In the genomic region with DNA sequence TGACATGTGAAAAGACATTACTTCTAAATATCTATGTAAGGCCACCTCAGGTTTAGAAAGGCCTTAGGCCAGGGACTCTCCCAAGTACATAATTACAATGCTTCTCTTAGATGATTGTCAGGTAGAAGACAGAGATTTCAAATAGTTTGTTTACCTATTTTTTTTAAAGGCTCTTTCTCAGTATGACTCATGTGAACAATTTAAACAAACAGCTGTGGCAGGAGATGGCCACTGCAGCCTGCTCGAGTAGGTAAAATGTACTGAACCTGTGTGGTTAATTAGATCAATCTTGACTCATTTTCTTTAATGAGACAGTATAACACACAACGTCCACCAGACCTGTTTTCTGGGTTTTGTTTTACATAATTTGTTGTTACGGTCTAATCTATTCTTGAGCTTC, we compare ENCODE assay signal across 8 cellular contexts. TPM values are rescaled to one million over a fixed set of nuclear protein-coding genes. Genes with fewer than 3 reads are reported as not detected.
A peak's percentile ranks its signal among the peaks of the same experiment; 100 is the strongest.
DNase-seq lines count a peak whose midpoint lies in the region; ATAC-seq, FAIRE-seq and TF ChIP-seq lines count a peak whose summit lies in the region.

No MANE protein-coding gene starts in this region.

- no peaks in the 10 kb centered on the region for H3K27me3 Mint-ChIP-seq in activated naive CD8-positive, alpha-beta T cell treated with anti-CD3 and anti-CD28 coated beads, Interleukin-2, amount 10 ng/mL, durations not matched to agents 7 days and 5 days

- no peak for FAIRE-seq in kidney (lab: Jason Lieb, UNC)

- peaks cover 29% of the 10 kb centered on the region for H3K36me3 Mint-ChIP-seq in activated naive CD8-positive, alpha-beta T cell treated with anti-CD3 and anti-CD28 coated beads, Interleukin-2, amount 10 ng/mL, durations not matched to agents 7 days and 5 days

- ATAC-seq in HG02588 (IDR thresholded peaks at IDR 0.05; ENCODE audit: unreplicated experiment): peak; percentile 91
- peak; percentile 18 for ATAC-seq in activated naive CD8-positive, alpha-beta T cell treated with anti-CD3 and anti-CD28 coated beads, Interleukin-2, amount 10 ng/mL, durations not matched to agents 7 days and 5 days (ENCODE audit: low read depth)

- intact Hi-C loops in kidney (cut with DNase I): no loop called here

- H3K36me3 ChIP-seq in kidney (ENCODE audit: control insufficient read depth in 1 of 2, insufficient read depth in 2 of 2, low read length in 2 of 2): no peaks in the 10 kb centered on the region

- DNase-seq in NCI-H510A treated with DMSO at 0.1 percent for 48 hours (lab: John Stamatoyannopoulos, UW): peak; percentile 64
- no peak for DNase-seq in NCI-H510A (lab: John Stamatoyannopoulos, UW)
- peak; percentile 31 for DNase-seq in NCI-H1105 (lab: John Stamatoyannopoulos, UW)
- DNase-seq in activated naive CD8-positive, alpha-beta T cell treated with anti-CD3 and anti-CD28 coated beads, Interleukin-2, amount 10 ng/mL, durations not matched to agents 7 days and 5 days: no peak
- no peak for DNase-seq in GOT3 (lab: John Stamatoyannopoulos, UW)
- no peak for DNase-seq in kidney
- DNase-seq in foreskin melanocyte: no peak

- H3K9me3 Mint-ChIP-seq in activated naive CD8-positive, alpha-beta T cell treated with anti-CD3 and anti-CD28 coated beads, Interleukin-2, amount 10 ng/mL, durations not matched to agents 7 days and 5 days: no peaks in the 10 kb centered on the region

- peaks cover 81% of the 10 kb centered on the region for H3K4me1 Mint-ChIP-seq in activated naive CD8-positive, alpha-beta T cell treated with anti-CD3 and anti-CD28 coated beads, Interleukin-2, amount 10 ng/mL, durations not matched to agents 7 days and 5 days

- no peaks in the 10 kb centered on the region for H3K4me1 ChIP-seq in kidney (ENCODE audit: control insufficient read depth in 1 of 2, insufficient read depth in 1 of 2, low read depth in 1 of 2, low read length in 2 of 2)

- no peak overlapping the region for H3K4me3 ChIP-seq in kidney (ENCODE audit: low read length in 2 of 2)

- H3K27ac ChIP-seq in kidney (ENCODE audit: low read depth in 2 of 2, low read length in 2 of 2): no peak overlapping the region

- POLR2A ChIA-PET in activated naive CD8-positive, alpha-beta T cell treated with anti-CD3 and anti-CD28 coated beads, Interleukin-2, amount 10 ng/mL, durations not matched to agents 7 days and 5 days (lab: Charles Lee): interaction anchor here (0.6 to 7.5 kb wide), 12 partner anchors 8 to 82 kb away, joined by 3 to 73 read pairs (median 4); a partner anchor contains a TSS

- no peak overlapping the region for H3K9ac ChIP-seq in kidney (ENCODE audit: low read length in 2 of 2)

- peak overlapping the region; percentile 78 for H3K4me3 Mint-ChIP-seq in activated naive CD8-positive, alpha-beta T cell treated with anti-CD3 and anti-CD28 coated beads, Interleukin-2, amount 10 ng/mL, durations not matched to agents 7 days and 5 days

- no peaks in the 10 kb centered on the region for H3K9me3 ChIP-seq in kidney (ENCODE audit: control insufficient read depth in 1 of 2, low read length in 2 of 2)

- H3K27ac Mint-ChIP-seq in activated naive CD8-positive, alpha-beta T cell treated with anti-CD3 and anti-CD28 coated beads, Interleukin-2, amount 10 ng/mL, durations not matched to agents 7 days and 5 days: peak overlapping the region; percentile 85

- TF ChIP-seq CTCF in kidney (IDR thresholded peaks at IDR 0.05; ENCODE audit: borderline replicate concordance, extremely low read depth, insufficient read depth): no peak

RNA-seq across cellular contexts. Expression of a gene that starts 50.2 kb away (rescaled TPM):
- 100 to 1,000 TPM; 281 to 309 TPM for total RNA-seq in activated naive CD8-positive, alpha-beta T cell treated with anti-CD3 and anti-CD28 coated beads, Interleukin-2, amount 10 ng/mL, durations not matched to agents 7 days and 5 days
- 14.5 TPM for total RNA-seq in kidney
- polyA plus RNA-seq in kidney (ENCODE audit: insufficient read depth, low read depth, low replicate concordance): 5.1 TPM

Comparison
In these comparisons a context has a peak if more than half of its experiments do, and no peak if none do; other contexts are left out.
1. DNase-seq: peak in NCI-H510A treated with DMSO at 0.1 percent for 48 hours (single experiment) and NCI-H1105 (single experiment); none in NCI-H510A (single experiment), activated naive CD8-positive, alpha-beta T cell treated with anti-CD3 and anti-CD28 coated beads, Interleukin-2, amount 10 ng/mL, durations not matched to agents 7 days and 5 days (single experiment), GOT3 (single experiment), kidney (single experiment) and foreskin melanocyte (single experiment).
2. RNA of a gene that starts 50.2 kb away (total RNA-seq): 281 to 309 TPM in activated naive CD8-positive, alpha-beta T cell treated with anti-CD3 and anti-CD28 coated beads, Interleukin-2, amount 10 ng/mL, durations not matched to agents 7 days and 5 days; 14.5 TPM in kidney (single experiment); every median in the first group is over 10 times any median in the second.